In the genomic region with DNA sequence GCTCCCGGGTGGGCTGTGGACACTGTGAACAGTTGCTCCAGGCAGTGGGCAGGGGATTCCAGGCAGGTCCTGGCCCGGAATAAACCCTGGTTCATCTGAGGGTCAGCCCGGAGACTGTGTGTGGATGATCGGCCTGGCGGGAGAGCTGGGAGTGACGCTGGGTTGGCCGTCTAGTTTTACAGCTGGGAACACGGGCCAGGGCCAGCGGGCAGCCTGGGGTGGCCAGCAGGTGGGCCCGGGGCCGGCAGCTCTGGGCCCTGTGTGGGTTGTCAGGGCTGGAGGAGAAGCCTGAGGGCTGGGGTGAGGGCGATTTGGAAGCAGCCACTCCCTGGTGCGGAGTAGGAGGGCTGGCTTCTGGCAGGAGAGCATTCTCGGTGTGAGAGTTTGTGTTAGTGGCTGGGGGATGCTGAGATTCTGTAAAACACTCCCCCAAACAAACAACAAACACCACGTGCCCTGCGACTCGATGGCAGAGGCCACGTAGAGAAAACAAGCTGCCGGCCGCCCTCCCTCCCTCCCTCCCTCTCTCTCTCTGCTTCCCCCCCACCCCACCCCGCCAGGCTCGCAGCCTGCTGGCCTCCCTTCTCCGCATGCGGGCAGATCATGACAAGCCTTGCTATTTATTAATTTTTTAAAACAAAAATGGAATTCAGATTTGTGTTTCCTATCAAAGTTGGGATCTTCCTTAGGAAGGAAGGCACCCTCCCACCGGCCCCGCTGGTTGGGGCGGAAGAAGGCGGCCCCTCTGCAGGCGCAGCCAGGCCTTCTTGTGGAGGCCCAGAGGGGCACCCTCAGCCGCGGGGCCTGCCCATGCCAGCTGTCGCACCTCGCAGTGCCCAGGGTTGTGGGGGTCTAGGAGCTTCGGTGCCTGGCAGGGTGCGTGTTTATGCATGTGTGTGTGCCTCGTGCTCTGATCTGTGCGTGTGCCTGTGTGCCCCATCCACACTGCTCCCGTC, we compare ENCODE assay signal across 8 cellular contexts. TPM values are rescaled to one million over a fixed set of nuclear protein-coding genes. Genes with fewer than 3 reads are reported as not detected.
A peak's percentile ranks its signal among the peaks of the same experiment; 100 is the strongest.
DNase-seq lines count a peak whose midpoint lies in the region; ATAC-seq and TF ChIP-seq lines count a peak whose summit lies in the region.

No MANE protein-coding gene starts in this region.

- H3K4me1 ChIP-seq in heart left ventricle (peaks cover 49 to 100% (median 99%) of the 10 kb centered on the region in 12 donors), parathyroid adenoma (peaks cover 67% of the 10 kb centered on the region)

- peak overlapping the region; percentile 100 for H3K27ac Mint-ChIP-seq in CD14-positive monocyte

- peaks cover 89% of the 10 kb centered on the region for H3K4me1 Mint-ChIP-seq in CD14-positive monocyte

- H2AFZ ChIP-seq in parathyroid adenoma = no peak overlapping the region

- intact Hi-C loops in CD14-positive monocyte (cut with micrococcal nuclease) (loop anchor here in 1 of 2 donors (5.0 kb wide), 1 partner anchor 33 kb away; no protein-coding TSS in a partner anchor), heart left ventricle (cut with DNase I) (loop anchor here in 5 of 10 donors (5.0 to 10.0 kb wide), 4 partner anchors 33 to 59 kb away; no protein-coding TSS in a partner anchor)

- H3K27me3 ChIP-seq in heart left ventricle (no peaks in the 10 kb centered on the region), parathyroid adenoma (ENCODE audit: control insufficient read depth, insufficient read depth, low read length) (no peaks in the 10 kb centered on the region)

- H3K79me2 ChIP-seq in parathyroid adenoma = peaks cover 67% of the 10 kb centered on the region

- WGBS in heart left ventricle, 4 donors = 13 to 30% (median 18%) methylated on average over 38 of the region's 38 CpGs

- H3K9me3 Mint-ChIP-seq in CD14-positive monocyte = peaks cover 0 to 3% (median 0%) of the 10 kb centered on the region in 7 donors

- H3K9me3 ChIP-seq in heart left ventricle (no peaks in the 10 kb centered on the region), parathyroid adenoma (ENCODE audit: control insufficient read depth, low read length) (no peaks in the 10 kb centered on the region)

- DNase-seq in CD14-positive monocyte (ENCODE audit: low spot score) (no peak), amniotic epithelial cell (ENCODE audit: low read depth) (peak; percentile 45), heart left ventricle (peak in 4 of 5 donors; percentile 60 to 82 (median 76)), putamen (ENCODE audit: low spot score) (no peak), OCI-M2 (lab: John Stamatoyannopoulos, UW; ENCODE audit: unreplicated experiment) (no peak)
- no peak for DNase-seq in central memory CD4-positive, alpha-beta T cell

- H3K27me3 Mint-ChIP-seq in CD14-positive monocyte (ENCODE audit: low read depth in 3 of 3) = peaks cover 0 to 2% (median 2%) of the 10 kb centered on the region in 3 donors

- no peak for TF ChIP-seq CTCF in CD14-positive monocyte (IDR thresholded peaks at IDR 0.05)
- no peak for TF ChIP-seq CTCF in heart left ventricle (IDR thresholded peaks at IDR 0.05)
- no peak for TF ChIP-seq CTCF in parathyroid adenoma (IDR thresholded peaks at IDR 0.05)

- peak overlapping the region; percentile 72 to 97 (median 84) for H3K27ac ChIP-seq in heart left ventricle
- peak overlapping the region; percentile 96 for H3K27ac ChIP-seq in parathyroid adenoma

- peak overlapping the region; percentile 45 for H3K4me2 ChIP-seq in parathyroid adenoma (ENCODE audit: low read length)

- H3K9ac ChIP-seq in parathyroid adenoma = no peak overlapping the region

- no peaks in the 10 kb centered on the region for H3K36me3 ChIP-seq in heart left ventricle
- H3K36me3 ChIP-seq in parathyroid adenoma (ENCODE audit: control insufficient read depth, insufficient read depth, low read length) = no peaks in the 10 kb centered on the region

- ATAC-seq in heart left ventricle (peak; percentile 3 to 51 (median 34)), HG02870 (IDR thresholded peaks at IDR 0.05; ENCODE audit: unreplicated experiment) (no peak)

- H3K36me3 Mint-ChIP-seq in CD14-positive monocyte = peaks cover 18 to 50% of the 10 kb centered on the region in 2 donors

- TF ChIP-seq POLR2A in heart left ventricle (IDR thresholded peaks at IDR 0.05) = no peak

- H3K4me3 ChIP-seq in heart left ventricle (peak overlapping the region in 7 of 12 donors; percentile 7 to 35 (median 22)), parathyroid adenoma (ENCODE audit: low read depth, low read length) (no peak overlapping the region)

- peak overlapping the region; percentile 80 to 93 for H3K4me3 Mint-ChIP-seq in CD14-positive monocyte

RNA-seq across cellular contexts. Expression of gene RXRA, which starts 49.5 kb away (rescaled TPM):
- polyA plus RNA-seq in CD14-positive monocyte (10 to 100 TPM; 15.8 to 23.2 TPM), heart left ventricle (10 to 100 TPM; 54.9 to 55.8 TPM)
- total RNA-seq in heart left ventricle = 10 to 100 TPM; 45.5 to 87.9 (median 52.9) TPM

Comparison
In these comparisons a context has a peak if more than half of its experiments do, and no peak if none do; other contexts are left out.
1. DNase-seq: peak in amniotic epithelial cell (single experiment) and heart left ventricle (4 of 5); none in CD14-positive monocyte (single experiment), central memory CD4-positive, alpha-beta T cell (single experiment), putamen (single experiment) and OCI-M2 (single experiment).